Comparison of ENCODE assay signal across 1 cellular context in genomic region chr12:26937863-26938659, GRCh38.
TF ChIP-seq lines count a peak whose summit lies in the region.

Gene FGFR1OP2, plus strand, starts transcription at chr12:26938470. Its CDS starts 15,689 bp downstream, at chr12:26954159.
Gene INTS13, minus strand, starts transcription at chr12:26937981. Its CDS starts 1,178 bp downstream, at chr12:26936803.

TF ChIP-seq in WTC11, 78 proteins besides CTCF, POLR2A, EP300 and RAD21 (continued from another document):
- TF ChIP-seq, protein P1, sequence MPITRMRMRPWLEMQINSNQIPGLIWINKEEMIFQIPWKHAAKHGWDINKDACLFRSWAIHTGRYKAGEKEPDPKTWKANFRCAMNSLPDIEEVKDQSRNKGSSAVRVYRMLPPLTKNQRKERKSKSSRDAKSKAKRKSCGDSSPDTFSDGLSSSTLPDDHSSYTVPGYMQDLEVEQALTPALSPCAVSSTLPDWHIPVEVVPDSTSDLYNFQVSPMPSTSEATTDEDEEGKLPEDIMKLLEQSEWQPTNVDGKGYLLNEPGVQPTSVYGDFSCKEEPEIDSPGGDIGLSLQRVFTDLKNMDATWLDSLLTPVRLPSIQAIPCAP (CRISPR knock-in tag; IDR thresholded peaks at IDR 0.05), result peak; percentile 38; the same call in 1 of the 2 replicates
- peak; percentile 42; the same call in 1 of the 2 replicates for TF ChIP-seq FOXP1 (CRISPR knock-in tag; IDR thresholded peaks at IDR 0.05; ENCODE audit: borderline replicate concordance)
- peak; percentile 14; the same call in 1 of the 2 replicates for TF ChIP-seq GABPB1 (CRISPR knock-in tag; IDR thresholded peaks at IDR 0.05)
- peak; percentile 16; the same call in 1 of the 2 replicates for TF ChIP-seq E2F5 (CRISPR knock-in tag; IDR thresholded peaks at IDR 0.05)
- TF ChIP-seq ZNF219 (CRISPR knock-in tag; IDR thresholded peaks at IDR 0.05; ENCODE audit: borderline replicate concordance), result 0 out of 2 replicates have a peak, but pooled peaks have one; percentile 45
- 0 out of 2 replicates have a peak, but pooled peaks have one; percentile 71 for TF ChIP-seq CREM (CRISPR knock-in tag; IDR thresholded peaks at IDR 0.05)
- 0 out of 2 replicates have a peak, but pooled peaks have one; percentile 75 for TF ChIP-seq ATF1 (CRISPR knock-in tag; IDR thresholded peaks at IDR 0.05)
- 0 out of 2 replicates have a peak, but pooled peaks have one; percentile 40 for TF ChIP-seq ZNF232 (CRISPR knock-in tag; IDR thresholded peaks at IDR 0.05)
- TF ChIP-seq, protein P2, sequence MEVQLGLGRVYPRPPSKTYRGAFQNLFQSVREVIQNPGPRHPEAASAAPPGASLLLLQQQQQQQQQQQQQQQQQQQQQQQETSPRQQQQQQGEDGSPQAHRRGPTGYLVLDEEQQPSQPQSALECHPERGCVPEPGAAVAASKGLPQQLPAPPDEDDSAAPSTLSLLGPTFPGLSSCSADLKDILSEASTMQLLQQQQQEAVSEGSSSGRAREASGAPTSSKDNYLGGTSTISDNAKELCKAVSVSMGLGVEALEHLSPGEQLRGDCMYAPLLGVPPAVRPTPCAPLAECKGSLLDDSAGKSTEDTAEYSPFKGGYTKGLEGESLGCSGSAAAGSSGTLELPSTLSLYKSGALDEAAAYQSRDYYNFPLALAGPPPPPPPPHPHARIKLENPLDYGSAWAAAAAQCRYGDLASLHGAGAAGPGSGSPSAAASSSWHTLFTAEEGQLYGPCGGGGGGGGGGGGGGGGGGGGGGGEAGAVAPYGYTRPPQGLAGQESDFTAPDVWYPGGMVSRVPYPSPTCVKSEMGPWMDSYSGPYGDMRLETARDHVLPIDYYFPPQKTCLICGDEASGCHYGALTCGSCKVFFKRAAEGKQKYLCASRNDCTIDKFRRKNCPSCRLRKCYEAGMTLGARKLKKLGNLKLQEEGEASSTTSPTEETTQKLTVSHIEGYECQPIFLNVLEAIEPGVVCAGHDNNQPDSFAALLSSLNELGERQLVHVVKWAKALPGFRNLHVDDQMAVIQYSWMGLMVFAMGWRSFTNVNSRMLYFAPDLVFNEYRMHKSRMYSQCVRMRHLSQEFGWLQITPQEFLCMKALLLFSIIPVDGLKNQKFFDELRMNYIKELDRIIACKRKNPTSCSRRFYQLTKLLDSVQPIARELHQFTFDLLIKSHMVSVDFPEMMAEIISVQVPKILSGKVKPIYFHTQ (CRISPR knock-in tag; IDR thresholded peaks at IDR 0.05), result no peak
- TF ChIP-seq EMX1 (CRISPR knock-in tag; IDR thresholded peaks at IDR 0.05), result no peak
- peak; percentile 64; the same call in 1 of the 2 replicates for TF ChIP-seq TEAD1 (CRISPR knock-in tag; IDR thresholded peaks at IDR 0.05)
- TF ChIP-seq, protein P3, sequence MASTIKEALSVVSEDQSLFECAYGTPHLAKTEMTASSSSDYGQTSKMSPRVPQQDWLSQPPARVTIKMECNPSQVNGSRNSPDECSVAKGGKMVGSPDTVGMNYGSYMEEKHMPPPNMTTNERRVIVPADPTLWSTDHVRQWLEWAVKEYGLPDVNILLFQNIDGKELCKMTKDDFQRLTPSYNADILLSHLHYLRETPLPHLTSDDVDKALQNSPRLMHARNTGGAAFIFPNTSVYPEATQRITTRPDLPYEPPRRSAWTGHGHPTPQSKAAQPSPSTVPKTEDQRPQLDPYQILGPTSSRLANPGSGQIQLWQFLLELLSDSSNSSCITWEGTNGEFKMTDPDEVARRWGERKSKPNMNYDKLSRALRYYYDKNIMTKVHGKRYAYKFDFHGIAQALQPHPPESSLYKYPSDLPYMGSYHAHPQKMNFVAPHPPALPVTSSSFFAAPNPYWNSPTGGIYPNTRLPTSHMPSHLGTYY (CRISPR knock-in tag; IDR thresholded peaks at IDR 0.05), result no peak
- peak; percentile 77; the same call in 1 of the 2 replicates for TF ChIP-seq FOXK1 (CRISPR knock-in tag; IDR thresholded peaks at IDR 0.05)
